Comparison of ENCODE assay signal across 1 cellular context in the genomic region with DNA sequence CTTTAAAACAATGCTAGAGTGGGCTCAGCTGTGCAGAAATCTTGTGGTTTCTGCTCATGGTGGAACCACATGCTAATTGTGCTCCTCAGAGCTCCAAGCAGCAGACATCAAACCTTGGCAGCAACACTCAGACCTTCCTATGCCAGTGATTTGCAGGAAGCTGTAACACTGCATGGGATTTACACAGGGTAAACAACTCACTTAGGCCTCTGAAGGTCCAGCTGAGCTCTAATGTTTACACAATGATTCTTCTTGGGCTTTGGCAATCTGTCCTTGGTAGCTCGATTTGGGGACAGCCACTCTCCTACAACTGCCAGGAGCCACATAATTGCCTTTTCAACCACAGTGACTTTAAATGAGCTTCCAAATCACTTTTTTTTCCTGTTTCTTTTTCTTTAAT.
TF ChIP-seq lines count a peak whose summit lies in the region.

No MANE protein-coding gene starts in this region.

TF ChIP-seq in HepG2, 621 proteins besides CTCF, POLR2A, EP300 and RAD21 (continued from another document and continues in another):
- no peak for TF ChIP-seq ZNF781 (CRISPR knock-in tag; IDR thresholded peaks at IDR 0.05; ENCODE audit: borderline replicate concordance, not compliant biosample characterization)
- TF ChIP-seq NFYB (CRISPR knock-in tag; IDR thresholded peaks at IDR 0.05), result no peak
- no peak for TF ChIP-seq KLF15 (CRISPR knock-in tag; IDR thresholded peaks at IDR 0.05; ENCODE audit: borderline replicate concordance)
- TF ChIP-seq ETV6 (CRISPR knock-in tag; conservative IDR thresholded peaks at IDR 0.05), result no peak
- TF ChIP-seq GTF3A (CRISPR knock-in tag; conservative IDR thresholded peaks at IDR 0.05), result no peak
- TF ChIP-seq HNF4A (CRISPR knock-in tag; IDR thresholded peaks at IDR 0.05), result peak; percentile 71
- TF ChIP-seq NFKBIZ (CRISPR knock-in tag; IDR thresholded peaks at IDR 0.05), result 0 out of 2 replicates have a peak, but pooled peaks have one; percentile 68
- no peak for TF ChIP-seq HCFC1 (IDR thresholded peaks at IDR 0.05; ENCODE audit: low read depth, low read length)
- TF ChIP-seq DPF2 (CRISPR knock-in tag; IDR thresholded peaks at IDR 0.05; ENCODE audit: borderline replicate concordance, low read depth), result peak; percentile 68; the same call in 1 of the 2 replicates
- no peak for TF ChIP-seq ZNF577 (CRISPR knock-in tag; IDR thresholded peaks at IDR 0.05; ENCODE audit: borderline replicate concordance, low read depth)
- no peak for TF ChIP-seq IKZF1 (IDR thresholded peaks at IDR 0.05)
- TF ChIP-seq CCAR2 (optimal IDR thresholded peaks at IDR 0.05; ENCODE audit: low read depth, low read length), result no peak
- no peak for TF ChIP-seq ZNF605 (CRISPR knock-in tag; IDR thresholded peaks at IDR 0.05)
- TF ChIP-seq ZNF510 (CRISPR knock-in tag; IDR thresholded peaks at IDR 0.05; ENCODE audit: low read depth), result no peak
- no peak for TF ChIP-seq ZNF44 (CRISPR knock-in tag; IDR thresholded peaks at IDR 0.05)
- TF ChIP-seq, protein P1, sequence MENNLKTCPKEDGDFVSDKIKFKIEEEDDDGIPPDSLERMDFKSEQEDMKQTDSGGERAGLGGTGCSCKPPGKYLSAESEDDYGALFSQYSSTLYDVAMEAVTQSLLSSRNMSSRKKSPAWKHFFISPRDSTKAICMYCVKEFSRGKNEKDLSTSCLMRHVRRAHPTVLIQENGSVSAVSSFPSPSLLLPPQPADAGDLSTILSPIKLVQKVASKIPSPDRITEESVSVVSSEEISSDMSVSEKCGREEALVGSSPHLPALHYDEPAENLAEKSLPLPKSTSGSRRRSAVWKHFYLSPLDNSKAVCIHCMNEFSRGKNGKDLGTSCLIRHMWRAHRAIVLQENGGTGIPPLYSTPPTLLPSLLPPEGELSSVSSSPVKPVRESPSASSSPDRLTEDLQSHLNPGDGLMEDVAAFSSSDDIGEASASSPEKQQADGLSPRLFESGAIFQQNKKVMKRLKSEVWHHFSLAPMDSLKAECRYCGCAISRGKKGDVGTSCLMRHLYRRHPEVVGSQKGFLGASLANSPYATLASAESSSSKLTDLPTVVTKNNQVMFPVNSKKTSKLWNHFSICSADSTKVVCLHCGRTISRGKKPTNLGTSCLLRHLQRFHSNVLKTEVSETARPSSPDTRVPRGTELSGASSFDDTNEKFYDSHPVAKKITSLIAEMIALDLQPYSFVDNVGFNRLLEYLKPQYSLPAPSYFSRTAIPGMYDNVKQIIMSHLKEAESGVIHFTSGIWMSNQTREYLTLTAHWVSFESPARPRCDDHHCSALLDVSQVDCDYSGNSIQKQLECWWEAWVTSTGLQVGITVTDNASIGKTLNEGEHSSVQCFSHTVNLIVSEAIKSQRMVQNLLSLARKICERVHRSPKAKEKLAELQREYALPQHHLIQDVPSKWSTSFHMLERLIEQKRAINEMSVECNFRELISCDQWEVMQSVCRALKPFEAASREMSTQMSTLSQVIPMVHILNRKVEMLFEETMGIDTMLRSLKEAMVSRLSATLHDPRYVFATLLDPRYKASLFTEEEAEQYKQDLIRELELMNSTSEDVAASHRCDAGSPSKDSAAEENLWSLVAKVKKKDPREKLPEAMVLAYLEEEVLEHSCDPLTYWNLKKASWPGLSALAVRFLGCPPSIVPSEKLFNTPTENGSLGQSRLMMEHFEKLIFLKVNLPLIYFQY (CRISPR knock-in tag; IDR thresholded peaks at IDR 0.05; ENCODE audit: borderline replicate concordance), result no peak
- TF ChIP-seq KAT7 (CRISPR knock-in tag; IDR thresholded peaks at IDR 0.05; ENCODE audit: borderline replicate concordance), result no peak
- TF ChIP-seq RELA (CRISPR knock-in tag; IDR thresholded peaks at IDR 0.05), result no peak
- TF ChIP-seq HDAC2 (CRISPR knock-in tag; IDR thresholded peaks at IDR 0.05), result peak; percentile 93
- TF ChIP-seq PCBP1 (IDR thresholded peaks at IDR 0.05; ENCODE audit: borderline replicate concordance, low read depth, low read length), result no peak
- TF ChIP-seq ZNF879 (CRISPR knock-in tag; IDR thresholded peaks at IDR 0.05), result no peak
- TF ChIP-seq TEAD2 (CRISPR knock-in tag; IDR thresholded peaks at IDR 0.05), result no peak
- 0 out of 2 replicates have a peak, but pooled peaks have one; percentile 22 for TF ChIP-seq PHF8 (CRISPR knock-in tag; IDR thresholded peaks at IDR 0.05)
- no peak for TF ChIP-seq SPEN (CRISPR knock-in tag; IDR thresholded peaks at IDR 0.05; ENCODE audit: low read depth)
- TF ChIP-seq SIN3B (IDR thresholded peaks at IDR 0.05; ENCODE audit: low read length), result no peak
- TF ChIP-seq KDM5B (CRISPR knock-in tag; IDR thresholded peaks at IDR 0.05; ENCODE audit: borderline replicate concordance), result no peak
- no peak for TF ChIP-seq ZFP62 (CRISPR knock-in tag; IDR thresholded peaks at IDR 0.05)
- TF ChIP-seq ZNF296 (CRISPR knock-in tag; conservative IDR thresholded peaks at IDR 0.05), result no peak
- TF ChIP-seq, protein P2, sequence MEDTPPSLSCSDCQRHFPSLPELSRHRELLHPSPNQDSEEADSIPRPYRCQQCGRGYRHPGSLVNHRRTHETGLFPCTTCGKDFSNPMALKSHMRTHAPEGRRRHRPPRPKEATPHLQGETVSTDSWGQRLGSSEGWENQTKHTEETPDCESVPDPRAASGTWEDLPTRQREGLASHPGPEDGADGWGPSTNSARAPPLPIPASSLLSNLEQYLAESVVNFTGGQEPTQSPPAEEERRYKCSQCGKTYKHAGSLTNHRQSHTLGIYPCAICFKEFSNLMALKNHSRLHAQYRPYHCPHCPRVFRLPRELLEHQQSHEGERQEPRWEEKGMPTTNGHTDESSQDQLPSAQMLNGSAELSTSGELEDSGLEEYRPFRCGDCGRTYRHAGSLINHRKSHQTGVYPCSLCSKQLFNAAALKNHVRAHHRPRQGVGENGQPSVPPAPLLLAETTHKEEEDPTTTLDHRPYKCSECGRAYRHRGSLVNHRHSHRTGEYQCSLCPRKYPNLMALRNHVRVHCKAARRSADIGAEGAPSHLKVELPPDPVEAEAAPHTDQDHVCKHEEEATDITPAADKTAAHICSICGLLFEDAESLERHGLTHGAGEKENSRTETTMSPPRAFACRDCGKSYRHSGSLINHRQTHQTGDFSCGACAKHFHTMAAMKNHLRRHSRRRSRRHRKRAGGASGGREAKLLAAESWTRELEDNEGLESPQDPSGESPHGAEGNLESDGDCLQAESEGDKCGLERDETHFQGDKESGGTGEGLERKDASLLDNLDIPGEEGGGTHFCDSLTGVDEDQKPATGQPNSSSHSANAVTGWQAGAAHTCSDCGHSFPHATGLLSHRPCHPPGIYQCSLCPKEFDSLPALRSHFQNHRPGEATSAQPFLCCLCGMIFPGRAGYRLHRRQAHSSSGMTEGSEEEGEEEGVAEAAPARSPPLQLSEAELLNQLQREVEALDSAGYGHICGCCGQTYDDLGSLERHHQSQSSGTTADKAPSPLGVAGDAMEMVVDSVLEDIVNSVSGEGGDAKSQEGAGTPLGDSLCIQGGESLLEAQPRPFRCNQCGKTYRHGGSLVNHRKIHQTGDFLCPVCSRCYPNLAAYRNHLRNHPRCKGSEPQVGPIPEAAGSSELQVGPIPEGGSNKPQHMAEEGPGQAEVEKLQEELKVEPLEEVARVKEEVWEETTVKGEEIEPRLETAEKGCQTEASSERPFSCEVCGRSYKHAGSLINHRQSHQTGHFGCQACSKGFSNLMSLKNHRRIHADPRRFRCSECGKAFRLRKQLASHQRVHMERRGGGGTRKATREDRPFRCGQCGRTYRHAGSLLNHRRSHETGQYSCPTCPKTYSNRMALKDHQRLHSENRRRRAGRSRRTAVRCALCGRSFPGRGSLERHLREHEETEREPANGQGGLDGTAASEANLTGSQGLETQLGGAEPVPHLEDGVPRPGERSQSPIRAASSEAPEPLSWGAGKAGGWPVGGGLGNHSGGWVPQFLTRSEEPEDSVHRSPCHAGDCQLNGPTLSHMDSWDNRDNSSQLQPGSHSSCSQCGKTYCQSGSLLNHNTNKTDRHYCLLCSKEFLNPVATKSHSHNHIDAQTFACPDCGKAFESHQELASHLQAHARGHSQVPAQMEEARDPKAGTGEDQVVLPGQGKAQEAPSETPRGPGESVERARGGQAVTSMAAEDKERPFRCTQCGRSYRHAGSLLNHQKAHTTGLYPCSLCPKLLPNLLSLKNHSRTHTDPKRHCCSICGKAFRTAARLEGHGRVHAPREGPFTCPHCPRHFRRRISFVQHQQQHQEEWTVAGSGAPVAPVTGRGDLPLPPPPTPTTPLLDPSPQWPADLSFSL (CRISPR knock-in tag; IDR thresholded peaks at IDR 0.05), result no peak
- TF ChIP-seq, protein P3, sequence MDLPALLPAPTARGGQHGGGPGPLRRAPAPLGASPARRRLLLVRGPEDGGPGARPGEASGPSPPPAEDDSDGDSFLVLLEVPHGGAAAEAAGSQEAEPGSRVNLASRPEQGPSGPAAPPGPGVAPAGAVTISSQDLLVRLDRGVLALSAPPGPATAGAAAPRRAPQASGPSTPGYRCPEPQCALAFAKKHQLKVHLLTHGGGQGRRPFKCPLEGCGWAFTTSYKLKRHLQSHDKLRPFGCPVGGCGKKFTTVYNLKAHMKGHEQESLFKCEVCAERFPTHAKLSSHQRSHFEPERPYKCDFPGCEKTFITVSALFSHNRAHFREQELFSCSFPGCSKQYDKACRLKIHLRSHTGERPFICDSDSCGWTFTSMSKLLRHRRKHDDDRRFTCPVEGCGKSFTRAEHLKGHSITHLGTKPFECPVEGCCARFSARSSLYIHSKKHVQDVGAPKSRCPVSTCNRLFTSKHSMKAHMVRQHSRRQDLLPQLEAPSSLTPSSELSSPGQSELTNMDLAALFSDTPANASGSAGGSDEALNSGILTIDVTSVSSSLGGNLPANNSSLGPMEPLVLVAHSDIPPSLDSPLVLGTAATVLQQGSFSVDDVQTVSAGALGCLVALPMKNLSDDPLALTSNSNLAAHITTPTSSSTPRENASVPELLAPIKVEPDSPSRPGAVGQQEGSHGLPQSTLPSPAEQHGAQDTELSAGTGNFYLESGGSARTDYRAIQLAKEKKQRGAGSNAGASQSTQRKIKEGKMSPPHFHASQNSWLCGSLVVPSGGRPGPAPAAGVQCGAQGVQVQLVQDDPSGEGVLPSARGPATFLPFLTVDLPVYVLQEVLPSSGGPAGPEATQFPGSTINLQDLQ (CRISPR knock-in tag; IDR thresholded peaks at IDR 0.05), result no peak
- no peak for TF ChIP-seq ARNT2 (CRISPR knock-in tag; IDR thresholded peaks at IDR 0.05; ENCODE audit: low read depth)
- TF ChIP-seq, protein P4, sequence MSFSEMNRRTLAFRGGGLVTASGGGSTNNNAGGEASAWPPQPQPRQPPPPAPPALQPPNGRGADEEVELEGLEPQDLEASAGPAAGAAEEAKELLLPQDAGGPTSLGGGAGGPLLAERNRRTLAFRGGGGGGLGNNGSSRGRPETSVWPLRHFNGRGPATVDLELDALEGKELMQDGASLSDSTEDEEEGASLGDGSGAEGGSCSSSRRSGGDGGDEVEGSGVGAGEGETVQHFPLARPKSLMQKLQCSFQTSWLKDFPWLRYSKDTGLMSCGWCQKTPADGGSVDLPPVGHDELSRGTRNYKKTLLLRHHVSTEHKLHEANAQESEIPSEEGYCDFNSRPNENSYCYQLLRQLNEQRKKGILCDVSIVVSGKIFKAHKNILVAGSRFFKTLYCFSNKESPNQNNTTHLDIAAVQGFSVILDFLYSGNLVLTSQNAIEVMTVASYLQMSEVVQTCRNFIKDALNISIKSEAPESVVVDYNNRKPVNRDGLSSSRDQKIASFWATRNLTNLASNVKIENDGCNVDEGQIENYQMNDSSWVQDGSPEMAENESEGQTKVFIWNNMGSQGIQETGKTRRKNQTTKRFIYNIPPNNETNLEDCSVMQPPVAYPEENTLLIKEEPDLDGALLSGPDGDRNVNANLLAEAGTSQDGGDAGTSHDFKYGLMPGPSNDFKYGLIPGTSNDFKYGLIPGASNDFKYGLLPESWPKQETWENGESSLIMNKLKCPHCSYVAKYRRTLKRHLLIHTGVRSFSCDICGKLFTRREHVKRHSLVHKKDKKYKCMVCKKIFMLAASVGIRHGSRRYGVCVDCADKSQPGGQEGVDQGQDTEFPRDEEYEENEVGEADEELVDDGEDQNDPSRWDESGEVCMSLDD (CRISPR knock-in tag; IDR thresholded peaks at IDR 0.05; ENCODE audit: borderline replicate concordance), result no peak
- no peak for TF ChIP-seq RFX1 (IDR thresholded peaks at IDR 0.05)
- TF ChIP-seq NRL (CRISPR knock-in tag; IDR thresholded peaks at IDR 0.05; ENCODE audit: borderline replicate concordance), result no peak
- no peak for TF ChIP-seq SMAD9 (CRISPR knock-in tag; IDR thresholded peaks at IDR 0.05)
- TF ChIP-seq KAT8 (CRISPR knock-in tag; IDR thresholded peaks at IDR 0.05), result peak; percentile 67
- TF ChIP-seq DR1 (CRISPR knock-in tag; IDR thresholded peaks at IDR 0.05), result no peak
- TF ChIP-seq CHD2 (IDR thresholded peaks at IDR 0.05; ENCODE audit: low read depth, low read length), result no peak
- no peak for TF ChIP-seq ZNF101 (CRISPR knock-in tag; IDR thresholded peaks at IDR 0.05; ENCODE audit: borderline replicate concordance, low read depth)
- peak; percentile 48; the same call in 1 of the 2 replicates for TF ChIP-seq RARA (CRISPR knock-in tag; IDR thresholded peaks at IDR 0.05)
- TF ChIP-seq, protein P5, sequence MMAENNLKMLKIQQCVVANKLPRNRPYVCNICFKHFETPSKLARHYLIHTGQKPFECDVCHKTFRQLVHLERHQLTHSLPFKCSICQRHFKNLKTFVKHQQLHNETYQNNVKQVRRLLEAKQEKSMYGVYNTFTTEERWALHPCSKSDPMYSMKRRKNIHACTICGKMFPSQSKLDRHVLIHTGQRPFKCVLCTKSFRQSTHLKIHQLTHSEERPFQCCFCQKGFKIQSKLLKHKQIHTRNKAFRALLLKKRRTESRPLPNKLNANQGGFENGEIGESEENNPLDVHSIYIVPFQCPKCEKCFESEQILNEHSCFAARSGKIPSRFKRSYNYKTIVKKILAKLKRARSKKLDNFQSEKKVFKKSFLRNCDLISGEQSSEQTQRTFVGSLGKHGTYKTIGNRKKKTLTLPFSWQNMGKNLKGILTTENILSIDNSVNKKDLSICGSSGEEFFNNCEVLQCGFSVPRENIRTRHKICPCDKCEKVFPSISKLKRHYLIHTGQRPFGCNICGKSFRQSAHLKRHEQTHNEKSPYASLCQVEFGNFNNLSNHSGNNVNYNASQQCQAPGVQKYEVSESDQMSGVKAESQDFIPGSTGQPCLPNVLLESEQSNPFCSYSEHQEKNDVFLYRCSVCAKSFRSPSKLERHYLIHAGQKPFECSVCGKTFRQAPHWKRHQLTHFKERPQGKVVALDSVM (CRISPR knock-in tag; IDR thresholded peaks at IDR 0.05), result no peak
- no peak for TF ChIP-seq NR3C1 (CRISPR knock-in tag; IDR thresholded peaks at IDR 0.05)
- TF ChIP-seq, protein P6, sequence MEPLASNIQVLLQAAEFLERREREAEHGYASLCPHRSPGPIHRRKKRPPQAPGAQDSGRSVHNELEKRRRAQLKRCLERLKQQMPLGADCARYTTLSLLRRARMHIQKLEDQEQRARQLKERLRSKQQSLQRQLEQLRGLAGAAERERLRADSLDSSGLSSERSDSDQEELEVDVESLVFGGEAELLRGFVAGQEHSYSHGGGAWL (CRISPR knock-in tag; IDR thresholded peaks at IDR 0.05), result no peak
- TF ChIP-seq FOXM1 (CRISPR knock-in tag; IDR thresholded peaks at IDR 0.05), result no peak
